ENCODE assay signal across 8 cellular contexts in genomic region chr6:34247481-34248197, GRCh38. TPM values are rescaled to one million over a fixed set of nuclear protein-coding genes. Genes with fewer than 3 reads are reported as not detected.
DNase-seq lines count a peak whose midpoint lies in the region; ATAC-seq and TF ChIP-seq lines count a peak whose summit lies in the region.

No MANE protein-coding gene starts in this region.

- TF ChIP-seq CTCF in HFF-Myc (IDR thresholded peaks at IDR 0.05; ENCODE audit: low read depth, low read length, missing control alignments): no peak
- TF ChIP-seq CTCF in breast epithelium (IDR thresholded peaks at IDR 0.05): no peak

- H3K9me3 ChIP-seq in breast epithelium (no peaks in the 10 kb centered on the region), muscle layer of duodenum (ENCODE audit: control insufficient read depth in 1 of 2, low read length in 2 of 2) (no peaks in the 10 kb centered on the region)

- H3K36me3 ChIP-seq in breast epithelium (no peaks in the 10 kb centered on the region), muscle layer of duodenum (ENCODE audit: control insufficient read depth in 1 of 2, insufficient read depth in 2 of 2, low read length in 2 of 2) (peaks cover 0 to 4% of the 10 kb centered on the region in 2 donors)

- no peaks in the 10 kb centered on the region for H3K27me3 ChIP-seq in breast epithelium
- no peaks in the 10 kb centered on the region for H3K27me3 ChIP-seq in muscle layer of duodenum (ENCODE audit: low read depth, low read length)

- H3K4me3 ChIP-seq in HFF-Myc (replicated peaks; ENCODE audit: low read depth, low read length) (peak overlapping the region; percentile 68), breast epithelium (peak overlapping the region in 1 of 3 donors; percentile 71), muscle layer of duodenum (ENCODE audit: low read depth in 1 of 2, low read length in 2 of 2) (peak overlapping the region; percentile 82 to 87)

- intact Hi-C loops in breast epithelium (cut with DNase I; ENCODE audit: low total_unique reads): no loop called here
- intact Hi-C loops in head of caudate nucleus (cut with DNase I): loop anchor here (1.0 to 5.0 kb wide), 2 partner anchors 23 to 170 kb away; no protein-coding TSS in a partner anchor

- peak; percentile 5 for DNase-seq in AG08396 (ENCODE audit: low spot score)
- no peak for DNase-seq in HFF-Myc (ENCODE audit: extremely low read depth, low read depth)
- no peak for DNase-seq in breast epithelium (ENCODE audit: low spot score in 2 of 2)
- no peak for DNase-seq in NCI-H2081 treated with DMSO at 0.1 percent for 48 hours (lab: John Stamatoyannopoulos, UW)
- DNase-seq in NCI-H2081 (lab: John Stamatoyannopoulos, UW): no peak
- no peak for DNase-seq in head of caudate nucleus

- H3K27ac ChIP-seq in breast epithelium: peak overlapping the region; percentile 90 to 92
- H3K27ac ChIP-seq in muscle layer of duodenum (ENCODE audit: low read length): peak overlapping the region; percentile 67

- TF ChIP-seq POLR2A in breast epithelium (IDR thresholded peaks at IDR 0.05): no peak

- H3K4me1 ChIP-seq in breast epithelium (peaks cover 5 to 15% of the 10 kb centered on the region in 2 donors), muscle layer of duodenum (ENCODE audit: control insufficient read depth in 1 of 2, insufficient read depth in 2 of 2, low read length in 2 of 2) (peaks cover 3 to 22% of the 10 kb centered on the region in 2 donors)

- no peak for ATAC-seq in GM19395 (IDR thresholded peaks at IDR 0.05; ENCODE audit: unreplicated experiment)

RNA-seq across cellular contexts. Expression of gene SMIM29, which starts 1.2 kb away (rescaled TPM):
- 10 to 100 TPM; 22.0 to 25.3 (median 22.8) TPM for total RNA-seq in breast epithelium

RNA-seq across cellular contexts. Expression of gene HMGA1, which starts 11.0 kb away (rescaled TPM):
- 10 to 100 TPM; 10.9 to 20.9 (median 12.8) TPM for total RNA-seq in breast epithelium
